In the genomic region with DNA sequence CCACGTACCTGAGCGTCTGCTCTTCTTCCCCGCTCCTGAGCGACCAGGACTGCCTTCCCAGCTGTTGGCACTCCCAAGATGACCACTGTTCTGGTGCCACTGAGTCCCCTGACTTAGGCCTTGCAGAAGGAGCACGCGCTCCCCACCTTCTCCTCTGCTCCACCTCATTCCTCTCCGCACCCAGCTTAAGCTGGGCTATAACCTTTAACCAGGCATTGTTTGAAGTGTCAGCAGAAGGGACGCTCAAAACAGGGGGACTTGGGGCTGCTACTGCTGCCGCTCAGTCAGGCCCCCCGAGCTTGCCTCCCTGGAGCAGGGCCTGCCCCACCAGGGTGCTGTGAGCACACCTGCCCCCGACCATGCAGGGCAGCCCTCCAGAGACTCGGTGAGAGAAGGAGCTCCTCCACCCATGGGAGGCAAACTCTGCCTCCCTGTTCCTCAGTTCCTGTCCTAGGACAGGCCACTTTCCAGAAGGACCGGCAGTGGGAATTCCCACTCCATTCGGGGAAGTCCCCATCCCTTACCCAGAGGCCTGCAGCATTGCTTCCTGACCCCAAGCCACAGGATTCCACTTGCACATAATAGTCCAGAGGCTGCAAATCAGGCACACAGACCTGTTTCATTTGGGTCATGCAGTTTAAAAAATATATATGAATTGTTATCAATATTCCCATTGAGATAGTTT, we compare ENCODE assay signal across 20 cellular contexts.
DNase-seq lines count a peak whose midpoint lies in the region; ATAC-seq and TF ChIP-seq lines count a peak whose summit lies in the region.
"Had no signal": no experiment of that assay in that cellular context is flagged by ENCODE, and none has a peak within 500 bp of the region (broad histone marks: within the 10 kb centered on the region; RNA-seq: fewer than 3 reads in every experiment).

No MANE protein-coding gene starts in this region.

- intact Hi-C loops in activated CD8-positive, alpha-beta T cell treated with anti-CD3 and anti-CD28 coated beads for 36 hours (cut with micrococcal nuclease) = loop anchor here (5.0 to 10.0 kb wide), 2 partner anchors 35 to 53 kb away; no protein-coding TSS in a partner anchor

- no peaks in the 10 kb centered on the region for H3K4me1 ChIP-seq in foreskin keratinocyte

- no peak overlapping the region for H3K4me3 ChIP-seq in H7 (ENCODE audit: insufficient read depth, low read depth, low read length)
- H3K4me3 ChIP-seq: dorsolateral prefrontal cortex, thoracic aorta had no signal

- no peaks in the 10 kb centered on the region for H3K36me3 ChIP-seq in H7 (replicated peaks; ENCODE audit: control insufficient read depth, insufficient read depth, low read length)
- H3K36me3 ChIP-seq: thoracic aorta had no signal

- no peaks in the 10 kb centered on the region for H3K27me3 ChIP-seq in foreskin keratinocyte
- H3K27me3 ChIP-seq in H7 (ENCODE audit: control insufficient read depth, insufficient read depth, low read length) = no peaks in the 10 kb centered on the region
- H3K27me3 ChIP-seq: dorsolateral prefrontal cortex had no signal

- ATAC-seq in activated CD8-positive, alpha-beta T cell treated with anti-CD3 and anti-CD28 coated beads for 36 hours = no peak
- ATAC-seq in foreskin keratinocyte = peak; percentile 55
- no peak for ATAC-seq in stimulated activated memory B cell treated with anti-CD40 and anti-IgM and Interleukin-4, amounts not matched to agents 10 μg/mL and 1 μg/mL and 100 μg/mL, for 72 hours
- ATAC-seq: left cardiac atrium had no signal

- peak overlapping the region; percentile 43 for H3K27ac Mint-ChIP-seq in activated CD8-positive, alpha-beta T cell treated with anti-CD3 and anti-CD28 coated beads for 36 hours
- peak overlapping the region; percentile 96 for H3K27ac Mint-ChIP-seq in stimulated activated memory B cell treated with anti-CD40 and anti-IgM and Interleukin-4, amounts not matched to agents 10 μg/mL and 1 μg/mL and 100 μg/mL, for 72 hours
- H3K27ac Mint-ChIP-seq: activated CD4-positive, alpha-beta memory T cell treated with anti-CD3 and anti-CD28 coated beads for 36 hours had no signal

- H3K4me3 Mint-ChIP-seq in activated CD8-positive, alpha-beta T cell treated with anti-CD3 and anti-CD28 coated beads for 36 hours = no peak overlapping the region
- no peak overlapping the region for H3K4me3 Mint-ChIP-seq in stimulated activated memory B cell treated with anti-CD40 and anti-IgM and Interleukin-4, amounts not matched to agents 10 μg/mL and 1 μg/mL and 100 μg/mL, for 72 hours
- H3K4me3 Mint-ChIP-seq: activated CD4-positive, alpha-beta memory T cell treated with anti-CD3 and anti-CD28 coated beads for 36 hours; activated naive CD8-positive, alpha-beta T cell treated with anti-CD3 and anti-CD28 coated beads, Interleukin-2, amount 10 ng/mL, durations not matched to agents 7 days and 5 days; CD8-positive, alpha-beta memory T cell had no signal

- POLR2A ChIA-PET in activated CD8-positive, alpha-beta T cell treated with anti-CD3 and anti-CD28 coated beads for 36 hours (lab: Charles Lee) = interaction anchor here (1.0 to 1.7 kb wide), 3 partner anchors 29 to 36 kb away, joined by 3 to 5 read pairs (median 3); no protein-coding TSS in a partner anchor

- DNase-seq in HK-2 (ENCODE audit: unreplicated experiment) = peak; percentile 24
- DNase-seq in activated CD8-positive, alpha-beta T cell treated with anti-CD3 and anti-CD28 coated beads for 36 hours = no peak
- no peak for DNase-seq in foreskin keratinocyte
- no peak for DNase-seq in H7
- DNase-seq in NCI-H187 treated with DMSO at 0.1 percent for 48 hours (lab: John Stamatoyannopoulos, UW) = no peak
- DNase-seq in T1000 (lab: John Stamatoyannopoulos, UW) = no peak
- DNase-seq: activated CD4-positive, alpha-beta memory T cell treated with anti-CD3 and anti-CD28 coated beads for 36 hours; activated naive CD8-positive, alpha-beta T cell treated with anti-CD3 and anti-CD28 coated beads, Interleukin-2, amount 10 ng/mL, durations not matched to agents 7 days and 5 days; activated T-cell treated with anti-CD3 and anti-CD28 coated beads, Interleukin-2, amount 50 U/mL, for 1 hour; CD8-positive, alpha-beta memory T cell; DMS79; dorsolateral prefrontal cortex; left cardiac atrium; midbrain; NCI-H2029 treated with DMSO at 0.1 percent for 48 hours; retina; stimulated activated CD8-positive, alpha-beta memory T cell treated with anti-CD3 and anti-CD28 coated beads, Interleukin-4, amount 100 ng/mL, for 48 hours had no signal

- no peaks in the 10 kb centered on the region for H3K36me3 Mint-ChIP-seq in activated CD8-positive, alpha-beta T cell treated with anti-CD3 and anti-CD28 coated beads for 36 hours (ENCODE audit: low read depth)
- H3K36me3 Mint-ChIP-seq in stimulated activated memory B cell treated with anti-CD40 and anti-IgM and Interleukin-4, amounts not matched to agents 10 μg/mL and 1 μg/mL and 100 μg/mL, for 72 hours = peaks cover 11% of the 10 kb centered on the region
- H3K36me3 Mint-ChIP-seq: activated CD4-positive, alpha-beta memory T cell treated with anti-CD3 and anti-CD28 coated beads for 36 hours had no signal

- CTCF ChIA-PET in activated CD8-positive, alpha-beta T cell treated with anti-CD3 and anti-CD28 coated beads for 36 hours (lab: Charles Lee) = interaction anchor here (1.0 to 2.0 kb wide), 4 partner anchors 7 to 35 kb away, joined by 3 to 9 read pairs (median 6); no protein-coding TSS in a partner anchor

- peaks cover 83% of the 10 kb centered on the region for H3K4me1 Mint-ChIP-seq in activated CD8-positive, alpha-beta T cell treated with anti-CD3 and anti-CD28 coated beads for 36 hours (ENCODE audit: low read depth)
- H3K4me1 Mint-ChIP-seq in stimulated activated memory B cell treated with anti-CD40 and anti-IgM and Interleukin-4, amounts not matched to agents 10 μg/mL and 1 μg/mL and 100 μg/mL, for 72 hours = peaks cover 77% of the 10 kb centered on the region

- no peaks in the 10 kb centered on the region for H3K27me3 Mint-ChIP-seq in activated CD8-positive, alpha-beta T cell treated with anti-CD3 and anti-CD28 coated beads for 36 hours
- no peaks in the 10 kb centered on the region for H3K27me3 Mint-ChIP-seq in stimulated activated memory B cell treated with anti-CD40 and anti-IgM and Interleukin-4, amounts not matched to agents 10 μg/mL and 1 μg/mL and 100 μg/mL, for 72 hours
- H3K27me3 Mint-ChIP-seq: activated naive CD8-positive, alpha-beta T cell treated with anti-CD3 and anti-CD28 coated beads, Interleukin-2, amount 10 ng/mL, durations not matched to agents 7 days and 5 days had no signal

- TF ChIP-seq CTCF in activated CD8-positive, alpha-beta T cell treated with anti-CD3 and anti-CD28 coated beads for 36 hours (IDR thresholded peaks at IDR 0.05) = no peak
- TF ChIP-seq CTCF in foreskin keratinocyte (conservative IDR thresholded peaks at IDR 0.05) = no peak

- no peaks in the 10 kb centered on the region for H3K9me3 Mint-ChIP-seq in activated CD8-positive, alpha-beta T cell treated with anti-CD3 and anti-CD28 coated beads for 36 hours
- no peaks in the 10 kb centered on the region for H3K9me3 Mint-ChIP-seq in stimulated activated memory B cell treated with anti-CD40 and anti-IgM and Interleukin-4, amounts not matched to agents 10 μg/mL and 1 μg/mL and 100 μg/mL, for 72 hours
- H3K9me3 Mint-ChIP-seq: activated CD4-positive, alpha-beta memory T cell treated with anti-CD3 and anti-CD28 coated beads for 36 hours; activated naive CD8-positive, alpha-beta T cell treated with anti-CD3 and anti-CD28 coated beads, Interleukin-2, amount 10 ng/mL, durations not matched to agents 7 days and 5 days; CD8-positive, alpha-beta memory T cell had no signal

- H3K27ac ChIP-seq in foreskin keratinocyte = no peak overlapping the region
- H3K27ac ChIP-seq: dorsolateral prefrontal cortex, epithelial cell of prostate, thoracic aorta had no signal
